1 cellular context compared by ENCODE assay signal in the genomic region with DNA sequence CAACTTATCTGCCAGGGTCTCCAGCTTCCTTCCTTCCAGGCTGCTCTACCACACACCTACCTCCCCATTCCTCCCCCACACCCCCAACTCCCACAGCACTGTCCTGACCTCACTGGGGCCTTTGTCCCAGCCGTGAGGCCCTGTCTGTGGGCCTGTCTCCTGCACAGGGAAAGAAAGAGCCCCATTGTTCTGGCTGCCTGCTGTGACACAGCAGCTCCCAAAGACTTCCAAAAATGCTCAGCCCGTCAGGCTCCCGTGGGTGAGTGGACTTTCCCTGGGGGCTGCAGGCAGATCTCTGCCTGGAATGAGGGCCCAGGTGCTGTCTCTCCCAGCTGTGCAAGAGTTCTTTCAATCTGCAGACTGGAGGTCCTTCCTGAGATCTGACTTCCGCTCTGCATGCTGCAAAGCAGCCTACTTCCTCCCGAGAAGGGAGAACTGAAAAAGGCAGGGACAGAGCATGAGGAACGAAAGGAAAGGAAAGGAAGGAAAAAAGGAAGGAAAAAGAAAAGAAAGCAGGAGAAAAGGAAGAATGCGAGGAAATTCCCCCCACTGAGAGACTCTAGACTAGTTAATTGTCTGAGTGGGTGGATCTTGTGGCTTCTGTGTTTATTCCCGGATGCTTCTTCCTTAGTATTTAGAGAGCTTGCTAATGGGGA.
A peak's percentile ranks its signal among the peaks of the same experiment; 100 is the strongest.
TF ChIP-seq lines count a peak whose summit lies in the region.

No MANE protein-coding gene starts in this region.

TF ChIP-seq in HepG2, 621 proteins besides CTCF, POLR2A, EP300 and RAD21 (continues in another document):
- TF ChIP-seq ARNTL (CRISPR knock-in tag; IDR thresholded peaks at IDR 0.05) (no peak), POLR2AphosphoS5 (IDR thresholded peaks at IDR 0.05; ENCODE audit: low read depth, low read length) (no peak), SNRNP70 (IDR thresholded peaks at IDR 0.05; ENCODE audit: low read depth, low read length) (no peak), SNAPC2 (CRISPR knock-in tag; IDR thresholded peaks at IDR 0.05) (no peak), SOX5 (CRISPR knock-in tag; IDR thresholded peaks at IDR 0.05; ENCODE audit: borderline replicate concordance) (peak; percentile 24; the same call in 1 of the 2 replicates), XRCC5 (optimal IDR thresholded peaks at IDR 0.05; ENCODE audit: low read length) (peak; percentile 23), MTF1 (CRISPR knock-in tag; IDR thresholded peaks at IDR 0.05) (no peak), FOXP1 (IDR thresholded peaks at IDR 0.05) (no peak), FOXP1 (CRISPR knock-in tag; IDR thresholded peaks at IDR 0.05) (no peak), DNMT1 (CRISPR knock-in tag; IDR thresholded peaks at IDR 0.05) (no peak), PHF8 (CRISPR knock-in tag; IDR thresholded peaks at IDR 0.05) (no peak), SRF (IDR thresholded peaks at IDR 0.05; ENCODE audit: low read depth, low read length) (no peak), ZMYM3 (CRISPR knock-in tag; IDR thresholded peaks at IDR 0.05) (peak; percentile 98), ZNF674 (CRISPR knock-in tag; IDR thresholded peaks at IDR 0.05; ENCODE audit: low read depth) (no peak), NRL (CRISPR knock-in tag; IDR thresholded peaks at IDR 0.05; ENCODE audit: borderline replicate concordance) (no peak), NFE2L2 (IDR thresholded peaks at IDR 0.05; ENCODE audit: low read length) (0 out of 2 replicates have a peak, but pooled peaks have one; percentile 41), ZNF709 (CRISPR knock-in tag; IDR thresholded peaks at IDR 0.05) (no peak), FOXK2 (IDR thresholded peaks at IDR 0.05) (no peak), GATA4 (IDR thresholded peaks at IDR 0.05; ENCODE audit: borderline replicate concordance, low read depth) (no peak), NR2F1 (CRISPR knock-in tag; IDR thresholded peaks at IDR 0.05) (no peak), TCF12 (IDR thresholded peaks at IDR 0.05) (no peak), TCF12 (CRISPR knock-in tag; IDR thresholded peaks at IDR 0.05) (no peak), SNAI1 (CRISPR knock-in tag; IDR thresholded peaks at IDR 0.05; ENCODE audit: borderline replicate concordance) (no peak), HHEX (CRISPR knock-in tag; IDR thresholded peaks at IDR 0.05) (no peak), HDAC1 (CRISPR knock-in tag; IDR thresholded peaks at IDR 0.05) (0 out of 2 replicates have a peak, but pooled peaks have one; percentile 4), KDM1A (CRISPR knock-in tag; IDR thresholded peaks at IDR 0.05) (peak; percentile 68; the same call in 1 of the 2 replicates), ZMYM4 (CRISPR knock-in tag; IDR thresholded peaks at IDR 0.05) (no peak), KLF6 (CRISPR knock-in tag; IDR thresholded peaks at IDR 0.05) (no peak), FOSL2 (CRISPR knock-in tag; IDR thresholded peaks at IDR 0.05) (0 out of 2 replicates have a peak, but pooled peaks have one; percentile 30), ZNF644 (CRISPR knock-in tag; IDR thresholded peaks at IDR 0.05; ENCODE audit: low read depth) (no peak), SMAD9 (CRISPR knock-in tag; IDR thresholded peaks at IDR 0.05) (no peak), PAF1 (CRISPR knock-in tag; IDR thresholded peaks at IDR 0.05) (no peak), SETDB1 (CRISPR knock-in tag; IDR thresholded peaks at IDR 0.05; ENCODE audit: borderline replicate concordance) (no peak), ZSCAN29 (CRISPR knock-in tag; conservative IDR thresholded peaks at IDR 0.05) (no peak), AGO1 (IDR thresholded peaks at IDR 0.05; ENCODE audit: low read depth, low read length, poor library complexity, severe bottlenecking) (no peak), ZNF598 (CRISPR knock-in tag; IDR thresholded peaks at IDR 0.05; ENCODE audit: borderline replicate concordance) (no peak), NFIB (CRISPR knock-in tag; IDR thresholded peaks at IDR 0.05; ENCODE audit: borderline replicate concordance) (no peak), POLR2G (IDR thresholded peaks at IDR 0.05; ENCODE audit: low read depth, low read length) (peak; percentile 17), GFI1 (CRISPR knock-in tag; IDR thresholded peaks at IDR 0.05; ENCODE audit: borderline replicate concordance) (no peak), HDAC6 (IDR thresholded peaks at IDR 0.05; ENCODE audit: low read depth, low read length) (no peak), SYNCRIP (IDR thresholded peaks at IDR 0.05; ENCODE audit: insufficient read depth, low read depth, low read length) (no peak), ZNF335 (CRISPR knock-in tag; IDR thresholded peaks at IDR 0.05) (no peak), TRIM24 (CRISPR knock-in tag; IDR thresholded peaks at IDR 0.05) (no peak), ZNF562 (CRISPR knock-in tag; IDR thresholded peaks at IDR 0.05; ENCODE audit: borderline replicate concordance) (no peak), ZNF17 (CRISPR knock-in tag; IDR thresholded peaks at IDR 0.05) (no peak), THYN1 (CRISPR knock-in tag; IDR thresholded peaks at IDR 0.05; ENCODE audit: borderline replicate concordance, low read depth) (no peak), CAMTA2 (CRISPR knock-in tag; IDR thresholded peaks at IDR 0.05; ENCODE audit: borderline replicate concordance) (no peak), ATRX (CRISPR knock-in tag; IDR thresholded peaks at IDR 0.05; ENCODE audit: borderline replicate concordance) (no peak), ZFP41 (CRISPR knock-in tag; IDR thresholded peaks at IDR 0.05; ENCODE audit: borderline replicate concordance) (no peak), NR2F6 (IDR thresholded peaks at IDR 0.05) (no peak), NR2F6 (CRISPR knock-in tag; IDR thresholded peaks at IDR 0.05) (peak; percentile 52), ZNF605 (CRISPR knock-in tag; IDR thresholded peaks at IDR 0.05) (no peak)
- TF ChIP-seq, protein P1, sequence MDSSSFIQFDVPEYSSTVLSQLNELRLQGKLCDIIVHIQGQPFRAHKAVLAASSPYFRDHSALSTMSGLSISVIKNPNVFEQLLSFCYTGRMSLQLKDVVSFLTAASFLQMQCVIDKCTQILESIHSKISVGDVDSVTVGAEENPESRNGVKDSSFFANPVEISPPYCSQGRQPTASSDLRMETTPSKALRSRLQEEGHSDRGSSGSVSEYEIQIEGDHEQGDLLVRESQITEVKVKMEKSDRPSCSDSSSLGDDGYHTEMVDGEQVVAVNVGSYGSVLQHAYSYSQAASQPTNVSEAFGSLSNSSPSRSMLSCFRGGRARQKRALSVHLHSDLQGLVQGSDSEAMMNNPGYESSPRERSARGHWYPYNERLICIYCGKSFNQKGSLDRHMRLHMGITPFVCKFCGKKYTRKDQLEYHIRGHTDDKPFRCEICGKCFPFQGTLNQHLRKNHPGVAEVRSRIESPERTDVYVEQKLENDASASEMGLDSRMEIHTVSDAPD (CRISPR knock-in tag; IDR thresholded peaks at IDR 0.05), result no peak
- TF ChIP-seq, protein P2, sequence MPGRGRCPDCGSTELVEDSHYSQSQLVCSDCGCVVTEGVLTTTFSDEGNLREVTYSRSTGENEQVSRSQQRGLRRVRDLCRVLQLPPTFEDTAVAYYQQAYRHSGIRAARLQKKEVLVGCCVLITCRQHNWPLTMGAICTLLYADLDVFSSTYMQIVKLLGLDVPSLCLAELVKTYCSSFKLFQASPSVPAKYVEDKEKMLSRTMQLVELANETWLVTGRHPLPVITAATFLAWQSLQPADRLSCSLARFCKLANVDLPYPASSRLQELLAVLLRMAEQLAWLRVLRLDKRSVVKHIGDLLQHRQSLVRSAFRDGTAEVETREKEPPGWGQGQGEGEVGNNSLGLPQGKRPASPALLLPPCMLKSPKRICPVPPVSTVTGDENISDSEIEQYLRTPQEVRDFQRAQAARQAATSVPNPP (CRISPR knock-in tag; IDR thresholded peaks at IDR 0.05), result no peak
- TF ChIP-seq, protein P3, sequence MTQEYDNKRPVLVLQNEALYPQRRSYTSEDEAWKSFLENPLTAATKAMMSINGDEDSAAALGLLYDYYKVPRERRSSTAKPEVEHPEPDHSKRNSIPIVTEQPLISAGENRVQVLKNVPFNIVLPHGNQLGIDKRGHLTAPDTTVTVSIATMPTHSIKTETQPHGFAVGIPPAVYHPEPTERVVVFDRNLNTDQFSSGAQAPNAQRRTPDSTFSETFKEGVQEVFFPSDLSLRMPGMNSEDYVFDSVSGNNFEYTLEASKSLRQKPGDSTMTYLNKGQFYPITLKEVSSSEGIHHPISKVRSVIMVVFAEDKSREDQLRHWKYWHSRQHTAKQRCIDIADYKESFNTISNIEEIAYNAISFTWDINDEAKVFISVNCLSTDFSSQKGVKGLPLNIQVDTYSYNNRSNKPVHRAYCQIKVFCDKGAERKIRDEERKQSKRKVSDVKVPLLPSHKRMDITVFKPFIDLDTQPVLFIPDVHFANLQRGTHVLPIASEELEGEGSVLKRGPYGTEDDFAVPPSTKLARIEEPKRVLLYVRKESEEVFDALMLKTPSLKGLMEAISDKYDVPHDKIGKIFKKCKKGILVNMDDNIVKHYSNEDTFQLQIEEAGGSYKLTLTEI (CRISPR knock-in tag; conservative IDR thresholded peaks at IDR 0.05), result no peak
- TF ChIP-seq, protein P4, sequence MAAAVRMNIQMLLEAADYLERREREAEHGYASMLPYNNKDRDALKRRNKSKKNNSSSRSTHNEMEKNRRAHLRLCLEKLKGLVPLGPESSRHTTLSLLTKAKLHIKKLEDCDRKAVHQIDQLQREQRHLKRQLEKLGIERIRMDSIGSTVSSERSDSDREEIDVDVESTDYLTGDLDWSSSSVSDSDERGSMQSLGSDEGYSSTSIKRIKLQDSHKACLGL (CRISPR knock-in tag; IDR thresholded peaks at IDR 0.05), result no peak
- TF ChIP-seq, protein P5, sequence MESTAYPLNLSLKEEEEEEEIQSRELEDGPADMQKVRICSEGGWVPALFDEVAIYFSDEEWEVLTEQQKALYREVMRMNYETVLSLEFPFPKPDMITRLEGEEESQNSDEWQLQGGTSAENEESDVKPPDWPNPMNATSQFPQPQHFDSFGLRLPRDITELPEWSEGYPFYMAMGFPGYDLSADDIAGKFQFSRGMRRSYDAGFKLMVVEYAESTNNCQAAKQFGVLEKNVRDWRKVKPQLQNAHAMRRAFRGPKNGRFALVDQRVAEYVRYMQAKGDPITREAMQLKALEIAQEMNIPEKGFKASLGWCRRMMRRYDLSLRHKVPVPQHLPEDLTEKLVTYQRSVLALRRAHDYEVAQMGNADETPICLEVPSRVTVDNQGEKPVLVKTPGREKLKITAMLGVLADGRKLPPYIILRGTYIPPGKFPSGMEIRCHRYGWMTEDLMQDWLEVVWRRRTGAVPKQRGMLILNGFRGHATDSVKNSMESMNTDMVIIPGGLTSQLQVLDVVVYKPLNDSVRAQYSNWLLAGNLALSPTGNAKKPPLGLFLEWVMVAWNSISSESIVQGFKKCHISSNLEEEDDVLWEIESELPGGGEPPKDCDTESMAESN (CRISPR knock-in tag; conservative IDR thresholded peaks at IDR 0.05), result no peak
- TF ChIP-seq, protein P6, sequence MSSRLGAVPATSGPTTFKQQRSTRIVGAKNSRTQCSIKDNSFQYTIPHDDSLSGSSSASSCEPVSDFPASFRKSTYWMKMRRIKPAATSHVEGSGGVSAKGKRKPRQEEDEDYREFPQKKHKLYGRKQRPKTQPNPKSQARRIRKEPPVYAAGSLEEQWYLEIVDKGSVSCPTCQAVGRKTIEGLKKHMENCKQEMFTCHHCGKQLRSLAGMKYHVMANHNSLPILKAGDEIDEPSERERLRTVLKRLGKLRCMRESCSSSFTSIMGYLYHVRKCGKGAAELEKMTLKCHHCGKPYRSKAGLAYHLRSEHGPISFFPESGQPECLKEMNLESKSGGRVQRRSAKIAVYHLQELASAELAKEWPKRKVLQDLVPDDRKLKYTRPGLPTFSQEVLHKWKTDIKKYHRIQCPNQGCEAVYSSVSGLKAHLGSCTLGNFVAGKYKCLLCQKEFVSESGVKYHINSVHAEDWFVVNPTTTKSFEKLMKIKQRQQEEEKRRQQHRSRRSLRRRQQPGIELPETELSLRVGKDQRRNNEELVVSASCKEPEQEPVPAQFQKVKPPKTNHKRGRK (CRISPR knock-in tag; IDR thresholded peaks at IDR 0.05), result 0 out of 2 replicates have a peak, but pooled peaks have one; percentile 65
- TF ChIP-seq, protein P7, sequence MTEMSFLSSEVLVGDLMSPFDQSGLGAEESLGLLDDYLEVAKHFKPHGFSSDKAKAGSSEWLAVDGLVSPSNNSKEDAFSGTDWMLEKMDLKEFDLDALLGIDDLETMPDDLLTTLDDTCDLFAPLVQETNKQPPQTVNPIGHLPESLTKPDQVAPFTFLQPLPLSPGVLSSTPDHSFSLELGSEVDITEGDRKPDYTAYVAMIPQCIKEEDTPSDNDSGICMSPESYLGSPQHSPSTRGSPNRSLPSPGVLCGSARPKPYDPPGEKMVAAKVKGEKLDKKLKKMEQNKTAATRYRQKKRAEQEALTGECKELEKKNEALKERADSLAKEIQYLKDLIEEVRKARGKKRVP (CRISPR knock-in tag; IDR thresholded peaks at IDR 0.05), result no peak
- TF ChIP-seq, protein P8, sequence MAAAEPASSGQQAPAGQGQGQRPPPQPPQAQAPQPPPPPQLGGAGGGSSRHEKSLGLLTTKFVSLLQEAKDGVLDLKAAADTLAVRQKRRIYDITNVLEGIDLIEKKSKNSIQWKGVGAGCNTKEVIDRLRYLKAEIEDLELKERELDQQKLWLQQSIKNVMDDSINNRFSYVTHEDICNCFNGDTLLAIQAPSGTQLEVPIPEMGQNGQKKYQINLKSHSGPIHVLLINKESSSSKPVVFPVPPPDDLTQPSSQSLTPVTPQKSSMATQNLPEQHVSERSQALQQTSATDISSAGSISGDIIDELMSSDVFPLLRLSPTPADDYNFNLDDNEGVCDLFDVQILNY (CRISPR knock-in tag; conservative IDR thresholded peaks at IDR 0.05), result no peak
- TF ChIP-seq, protein P9, sequence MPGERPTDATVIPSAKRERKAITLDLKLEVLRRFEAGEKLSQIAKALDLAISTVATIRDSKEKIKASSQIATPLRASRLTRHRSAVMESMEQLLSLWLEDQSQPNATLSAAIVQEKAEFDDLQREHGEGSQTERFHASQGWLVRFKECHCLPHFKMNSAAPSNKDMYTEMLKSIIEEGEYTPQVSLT (CRISPR knock-in tag; IDR thresholded peaks at IDR 0.05; ENCODE audit: borderline replicate concordance, low read depth), result no peak
- TF ChIP-seq, protein P10, sequence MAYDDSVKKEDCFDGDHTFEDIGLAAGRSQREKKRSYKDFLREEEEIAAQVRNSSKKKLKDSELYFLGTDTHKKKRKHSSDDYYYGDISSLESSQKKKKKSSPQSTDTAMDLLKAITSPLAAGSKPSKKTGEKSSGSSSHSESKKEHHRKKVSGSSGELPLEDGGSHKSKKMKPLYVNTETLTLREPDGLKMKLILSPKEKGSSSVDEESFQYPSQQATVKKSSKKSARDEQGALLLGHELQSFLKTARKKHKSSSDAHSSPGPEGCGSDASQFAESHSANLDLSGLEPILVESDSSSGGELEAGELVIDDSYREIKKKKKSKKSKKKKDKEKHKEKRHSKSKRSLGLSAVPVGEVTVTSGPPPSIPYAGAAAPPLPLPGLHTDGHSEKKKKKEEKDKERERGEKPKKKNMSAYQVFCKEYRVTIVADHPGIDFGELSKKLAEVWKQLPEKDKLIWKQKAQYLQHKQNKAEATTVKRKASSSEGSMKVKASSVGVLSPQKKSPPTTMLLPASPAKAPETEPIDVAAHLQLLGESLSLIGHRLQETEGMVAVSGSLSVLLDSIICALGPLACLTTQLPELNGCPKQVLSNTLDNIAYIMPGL (CRISPR knock-in tag; IDR thresholded peaks at IDR 0.05; ENCODE audit: borderline replicate concordance in 1 of 2, low read depth in 1 of 2), result no peak
- TF ChIP-seq, protein P11, sequence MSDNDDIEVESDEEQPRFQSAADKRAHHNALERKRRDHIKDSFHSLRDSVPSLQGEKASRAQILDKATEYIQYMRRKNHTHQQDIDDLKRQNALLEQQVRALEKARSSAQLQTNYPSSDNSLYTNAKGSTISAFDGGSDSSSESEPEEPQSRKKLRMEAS (IDR thresholded peaks at IDR 0.05), result no peak
- TF ChIP-seq, protein P12, sequence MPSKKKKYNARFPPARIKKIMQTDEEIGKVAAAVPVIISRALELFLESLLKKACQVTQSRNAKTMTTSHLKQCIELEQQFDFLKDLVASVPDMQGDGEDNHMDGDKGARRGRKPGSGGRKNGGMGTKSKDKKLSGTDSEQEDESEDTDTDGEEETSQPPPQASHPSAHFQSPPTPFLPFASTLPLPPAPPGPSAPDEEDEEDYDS (CRISPR knock-in tag; IDR thresholded peaks at IDR 0.05), result no peak
